In genomic region chr5:154940375-154940771, GRCh38 we compare ENCODE assay signal across 8 cellular contexts. TPM values are rescaled to one million over a fixed set of nuclear protein-coding genes. Genes with fewer than 3 reads are reported as not detected.
A peak's percentile ranks its signal among the peaks of the same experiment; 100 is the strongest.
DNase-seq lines count a peak whose midpoint lies in the region; ATAC-seq and TF ChIP-seq lines count a peak whose summit lies in the region.

No MANE protein-coding gene starts in this region.

- BruUV-seq in A673 (replicated peaks; lab: Mats Ljungman, UMichigan), result no TSS peak

- H3K27ac ChIP-seq in A673 (ENCODE audit: low read depth, low read length, poor library complexity, severe bottlenecking) (peak overlapping the region; percentile 71), muscle layer of duodenum (ENCODE audit: low read length) (peak overlapping the region; percentile 88)

- ATAC-seq in HG02840 (IDR thresholded peaks at IDR 0.05; ENCODE audit: low FRiP score, unreplicated experiment) (no peak), HG03280 (IDR thresholded peaks at IDR 0.05; ENCODE audit: unreplicated experiment) (no peak), GM21619 (IDR thresholded peaks at IDR 0.05; ENCODE audit: unreplicated experiment) (no peak)

- peaks cover 2% of the 10 kb centered on the region for H3K27me3 Mint-ChIP-seq in IgD-negative memory B cell

- peak overlapping the region; percentile 96 to 100 (median 98) for H3K4me3 Mint-ChIP-seq in IgD-negative memory B cell

- DNase-seq in A673 (ENCODE audit: low spot score) (no peak), cardiac fibroblast (ENCODE audit: low read depth in 2 of 2) (no peak), NCI-H1092 treated with DMSO at 0.1 percent for 48 hours (lab: John Stamatoyannopoulos, UW) (no peak)

- POLR2A ChIA-PET in A673 (lab: Charles Lee; ENCODE audit: low non-redundant PET), result no interaction called here

- no peaks in the 10 kb centered on the region for H3K9me3 Mint-ChIP-seq in IgD-negative memory B cell

- H3K4me3 ChIP-seq in A673 (ENCODE audit: low read depth, low read length, poor library complexity, severe bottlenecking) (peak overlapping the region; percentile 71), cardiac fibroblast (replicated peaks in 1 of 2; ENCODE audit: low read depth in 2 of 2, low read length in 2 of 2) (peak overlapping the region; percentile 63 to 74), muscle layer of duodenum (ENCODE audit: low read depth in 1 of 2, low read length in 2 of 2) (peak overlapping the region; percentile 81 to 99)

- H3K27me3 ChIP-seq in A673 (replicated peaks; ENCODE audit: insufficient read depth, low read depth, low read length, poor library complexity) (no peaks in the 10 kb centered on the region), muscle layer of duodenum (ENCODE audit: low read depth, low read length) (no peaks in the 10 kb centered on the region)

- H3K36me3 Mint-ChIP-seq in IgD-negative memory B cell, result no peaks in the 10 kb centered on the region

- H3K9me3 ChIP-seq in A673 (ENCODE audit: low read depth, low read length, poor library complexity, severe bottlenecking) (no peaks in the 10 kb centered on the region), muscle layer of duodenum (ENCODE audit: control insufficient read depth in 1 of 2, low read length in 2 of 2) (no peaks in the 10 kb centered on the region)

- TF ChIP-seq CTCF in A673 (conservative IDR thresholded peaks at IDR 0.05; ENCODE audit: low read depth, low read length), result no peak
- no peak for TF ChIP-seq CTCF in cardiac fibroblast (IDR thresholded peaks at IDR 0.05; ENCODE audit: low read depth, low read length)

- H3K4me1 Mint-ChIP-seq in IgD-negative memory B cell, result peaks cover 27 to 40% (median 31%) of the 10 kb centered on the region in 3 donors

- H3K36me3 ChIP-seq in A673 (ENCODE audit: insufficient read depth, low read length, poor library complexity, severe bottlenecking) (peaks cover 3% of the 10 kb centered on the region), muscle layer of duodenum (ENCODE audit: control insufficient read depth in 1 of 2, insufficient read depth in 2 of 2, low read length in 2 of 2) (peaks cover 3 to 5% of the 10 kb centered on the region in 2 donors)

- CTCF ChIA-PET in A673 (lab: Charles Lee), result no interaction called here

- peaks cover 12% of the 10 kb centered on the region for H3K4me1 ChIP-seq in A673 (ENCODE audit: insufficient read depth, low read length, poor library complexity, severe bottlenecking)
- peaks cover 20 to 31% of the 10 kb centered on the region in 2 donors for H3K4me1 ChIP-seq in muscle layer of duodenum (ENCODE audit: control insufficient read depth in 1 of 2, insufficient read depth in 2 of 2, low read length in 2 of 2)

- H3K27ac Mint-ChIP-seq in IgD-negative memory B cell, result peak overlapping the region; percentile 97 to 100 (median 98)

- intact Hi-C loops in A673 (cut with micrococcal nuclease; ENCODE audit: unreplicated experiment), result loop anchor here (5.0 kb wide), 1 partner anchor 62 kb away; no protein-coding TSS in a partner anchor

RNA-seq across cellular contexts. Expression of gene MRPL22, which starts 0.5 kb away (rescaled TPM):
- 143 and 147 TPM in 2 replicates for total RNA-seq in A673 (2021)
- 87.4 TPM for polyA plus RNA-seq in IgD-negative memory B cell

RNA-seq across cellular contexts. Expression of gene GEMIN5, which starts 2.4 kb away (rescaled TPM):
- 42.5 and 50.6 TPM in 2 replicates for total RNA-seq in A673 (2021)
- 8.4 TPM for polyA plus RNA-seq in IgD-negative memory B cell
